In the genomic region with DNA sequence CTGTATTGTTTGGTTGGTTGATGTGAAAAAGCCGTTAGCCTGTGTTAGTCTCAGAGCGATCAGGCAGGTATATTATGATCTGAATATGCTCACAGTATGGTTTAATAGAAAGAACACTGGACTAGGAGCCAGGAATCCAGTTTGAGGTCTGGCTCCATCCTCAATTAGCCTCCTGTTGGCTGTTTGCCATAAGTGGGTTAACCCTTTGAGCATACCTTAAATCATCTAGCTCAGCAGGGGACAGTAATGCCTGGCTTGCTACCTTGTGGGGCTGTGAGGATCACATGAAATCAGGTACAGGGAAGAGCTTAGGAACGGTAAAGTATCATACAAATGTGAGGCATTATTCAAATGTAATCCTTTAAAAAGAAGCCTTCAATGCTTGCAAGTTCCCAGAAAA, we compare ENCODE assay signal across 16 cellular contexts.
A peak's percentile ranks its signal among the peaks of the same experiment; 100 is the strongest.
DNase-seq lines count a peak whose midpoint lies in the region; ATAC-seq and TF ChIP-seq lines count a peak whose summit lies in the region.
"Had no signal": no experiment of that assay in that cellular context is flagged by ENCODE, and none has a peak within 500 bp of the region (broad histone marks: within the 10 kb centered on the region; RNA-seq: fewer than 3 reads in every experiment).

No MANE protein-coding gene starts in this region.

- no peak overlapping the region for H3K4me3 Mint-ChIP-seq in endodermal cell
- H3K4me3 Mint-ChIP-seq: IgD-negative memory B cell had no signal

- no peak for TF ChIP-seq POLR2A in thyroid gland (IDR thresholded peaks at IDR 0.05)

- H3K9ac ChIP-seq in endodermal cell (ENCODE audit: extremely low read depth, low read length, poor library complexity, severe bottlenecking): no peak overlapping the region

- 74 to 76% methylated on average over 3 of the region's 3 CpGs for WGBS in thyroid gland, 2 donors
- whole genome bisulfite sequencing in endodermal cell (ENCODE audit: insufficient coverage in 1 of 2, insufficient read length in 1 of 2), 2 experiments: 86 to 100% methylated on average over 1 to 3 of the region's 3 CpGs

- ATAC-seq in Right ventricle myocardium inferior (no peak), HG03025 (IDR thresholded peaks at IDR 0.05; ENCODE audit: low FRiP score, unreplicated experiment) (no peak)
- ATAC-seq: HCT116, PC-3 had no signal

- H3K4me1 ChIP-seq in left ventricle myocardium inferior (peaks cover 83% of the 10 kb centered on the region), thyroid gland (peaks cover 39 to 61% of the 10 kb centered on the region in 2 donors), endodermal cell (ENCODE audit: control insufficient read depth, insufficient read depth, low read length) (no peaks in the 10 kb centered on the region)

- H3K36me3 Mint-ChIP-seq in endodermal cell (ENCODE audit: low read depth): no peaks in the 10 kb centered on the region

- TF ChIP-seq CTCF in left ventricle myocardium inferior (IDR thresholded peaks at IDR 0.05; ENCODE audit: borderline replicate concordance) (no peak), thyroid gland (IDR thresholded peaks at IDR 0.05) (no peak), endodermal cell (conservative IDR thresholded peaks at IDR 0.05) (no peak)

- no peak overlapping the region for H3K27ac Mint-ChIP-seq in endodermal cell

- H3K9me3 Mint-ChIP-seq in endodermal cell: no peaks in the 10 kb centered on the region

- no peaks in the 10 kb centered on the region for H3K27me3 Mint-ChIP-seq in endodermal cell (ENCODE audit: insufficient read depth)
- H3K27me3 Mint-ChIP-seq: IgD-negative memory B cell had no signal

- peak overlapping the region; percentile 84 for H3K27ac ChIP-seq in left ventricle myocardium inferior (replicated peaks)
- peak overlapping the region in 2 of 3 donors; percentile 75 to 77 for H3K27ac ChIP-seq in thyroid gland
- H3K27ac ChIP-seq in endodermal cell (ENCODE audit: low read depth, low read length): no peak overlapping the region
- H3K27ac ChIP-seq: C4-2B had no signal

- no peaks in the 10 kb centered on the region for H3K9me3 ChIP-seq in left ventricle myocardium inferior (replicated peaks)
- no peaks in the 10 kb centered on the region for H3K9me3 ChIP-seq in thyroid gland
- H3K9me3 ChIP-seq in endodermal cell (ENCODE audit: control insufficient read depth, low read length): no peaks in the 10 kb centered on the region

- peaks cover 85% of the 10 kb centered on the region for H3K36me3 ChIP-seq in left ventricle myocardium inferior
- no peaks in the 10 kb centered on the region for H3K36me3 ChIP-seq in thyroid gland
- H3K36me3 ChIP-seq in endodermal cell (ENCODE audit: control insufficient read depth, insufficient read depth, low read length): no peaks in the 10 kb centered on the region

- DNase-seq in NCI-H146 (lab: John Stamatoyannopoulos, UW) (peak; percentile 28), NCI-H146 treated with DMSO at 0.1 percent for 48 hours (lab: John Stamatoyannopoulos, UW; ENCODE audit: unreplicated experiment) (no peak), left ventricle myocardium inferior (no peak), Right ventricle myocardium inferior (ENCODE audit: missing footprints) (no peak), NCI-H82 (lab: John Stamatoyannopoulos, UW) (peak; percentile 84), thyroid gland (no peak), endodermal cell (no peak)
- DNase-seq: Calu3, GF-D8, NCI-H1930, PC-3, T-helper 1 cell had no signal

- H3K4me3 ChIP-seq in left ventricle myocardium inferior (no peak overlapping the region), thyroid gland (replicated peaks in 1 of 3) (no peak overlapping the region), endodermal cell (ENCODE audit: low read length) (no peak overlapping the region)

- H3K27me3 ChIP-seq in left ventricle myocardium inferior (ENCODE audit: low read depth): no peaks in the 10 kb centered on the region
- no peaks in the 10 kb centered on the region for H3K27me3 ChIP-seq in thyroid gland
- no peaks in the 10 kb centered on the region for H3K27me3 ChIP-seq in endodermal cell (ENCODE audit: control insufficient read depth, insufficient read depth, low read length, poor library complexity, severe bottlenecking)

- no peaks in the 10 kb centered on the region for H3K4me1 Mint-ChIP-seq in endodermal cell
- H3K4me1 Mint-ChIP-seq: IgD-negative memory B cell had no signal

- intact Hi-C loops in left ventricle myocardium inferior (cut with micrococcal nuclease) (no loop called here), Right ventricle myocardium inferior (cut with DNase I) (loop anchor here (5.0 kb wide), 1 partner anchor 232 kb away; no protein-coding TSS in a partner anchor), thyroid gland (cut with DNase I) (no loop called here)

Comparison
In these comparisons a context has a peak if more than half of its experiments do, and no peak if none do; other contexts are left out.
1. DNase-seq: peak in NCI-H146 (single experiment) and NCI-H82 (single experiment); none in NCI-H146 treated with DMSO at 0.1 percent for 48 hours (single experiment), left ventricle myocardium inferior (single experiment), Right ventricle myocardium inferior (single experiment), thyroid gland (0 of 2) and endodermal cell (single experiment).